ENCODE assay signal across 8 cellular contexts in genomic region chr1:155208406-155208655, GRCh38. TPM values are rescaled to one million over a fixed set of nuclear protein-coding genes. Genes with fewer than 3 reads are reported as not detected.
A peak's percentile ranks its signal among the peaks of the same experiment; 100 is the strongest.
DNase-seq lines count a peak whose midpoint lies in the region; ATAC-seq and TF ChIP-seq lines count a peak whose summit lies in the region.

No MANE protein-coding gene starts in this region.

- peak overlapping the region; percentile 76 for H3K4me3 Mint-ChIP-seq in MCF 10A (ENCODE audit: unreplicated experiment)

- H3K9me3 ChIP-seq in A673 (ENCODE audit: low read depth, low read length, poor library complexity, severe bottlenecking): no peaks in the 10 kb centered on the region
- no peaks in the 10 kb centered on the region for H3K9me3 ChIP-seq in mucosa of stomach (ENCODE audit: control insufficient read depth, low read length)

- H3K27me3 ChIP-seq in A673 (replicated peaks; ENCODE audit: insufficient read depth, low read depth, low read length, poor library complexity) (no peaks in the 10 kb centered on the region), mucosa of stomach (ENCODE audit: control insufficient read depth, insufficient read depth, low read length) (no peaks in the 10 kb centered on the region)

- peak overlapping the region; percentile 87 for H3K9ac ChIP-seq in mucosa of stomach (ENCODE audit: low read length)

- H3K4me3 ChIP-seq in A673 (ENCODE audit: low read depth, low read length, poor library complexity, severe bottlenecking) (peak overlapping the region; percentile 95), mucosa of stomach (ENCODE audit: low read length) (peak overlapping the region; percentile 94)

- H3K4me1 ChIP-seq in A673 (ENCODE audit: insufficient read depth, low read length, poor library complexity, severe bottlenecking): peaks cover 16% of the 10 kb centered on the region
- H3K4me1 ChIP-seq in mucosa of stomach (ENCODE audit: control insufficient read depth, insufficient read depth, low read length): peaks cover 27% of the 10 kb centered on the region

- DNase-seq in A673 (ENCODE audit: low spot score) (no peak), MCF 10A (ENCODE audit: unreplicated experiment) (no peak), superior temporal gyrus (ENCODE audit: extremely low spot score) (no peak)

- intact Hi-C loops in A673 (cut with micrococcal nuclease; ENCODE audit: unreplicated experiment): loop anchor here (5.0 to 10.0 kb wide), 3 partner anchors 34 to 386 kb away; partner anchors contain the start of gene RUSC1
- intact Hi-C loops in MCF 10A (cut with micrococcal nuclease): loop anchor here (1.0 to 5.0 kb wide), 2 partner anchors 32 to 54 kb away; partner anchors contain the start of gene SCAMP3

- no peaks in the 10 kb centered on the region for H3K27me3 Mint-ChIP-seq in MCF 10A (ENCODE audit: insufficient read depth, unreplicated experiment)

- peaks cover 22% of the 10 kb centered on the region for H3K4me1 Mint-ChIP-seq in MCF 10A (ENCODE audit: insufficient read depth, unreplicated experiment)

- peak overlapping the region; percentile 91 for H3K27ac Mint-ChIP-seq in MCF 10A (ENCODE audit: low read depth, unreplicated experiment)

- CTCF ChIA-PET in A673 (lab: Charles Lee): no interaction called here
- CTCF ChIA-PET in MCF 10A (lab: Yijun Ruan, JAX): interaction anchor here (0.5 to 9.1 kb wide), 14 partner anchors 13 to 686 kb away, joined by 3 to 111 read pairs (median 12); partner anchors contain the start of gene KRTCAP2

- ATAC-seq in HG03342 (IDR thresholded peaks at IDR 0.05; ENCODE audit: unreplicated experiment) (peak; percentile 53), GM18519 (IDR thresholded peaks at IDR 0.05; ENCODE audit: low FRiP score, unreplicated experiment) (no peak), GM21825 (IDR thresholded peaks at IDR 0.05; ENCODE audit: unreplicated experiment) (no peak), GM21576 (IDR thresholded peaks at IDR 0.05; ENCODE audit: unreplicated experiment) (no peak)

- no TSS peak for BruUV-seq in A673 (replicated peaks; lab: Mats Ljungman, UMichigan)
- no TSS peak for BruUV-seq in MCF 10A (replicated peaks; lab: Mats Ljungman, UMichigan)

- POLR2A ChIA-PET in A673 (lab: Charles Lee; ENCODE audit: low non-redundant PET): no interaction called here
- POLR2A ChIA-PET in MCF 10A (lab: Yijun Ruan, JAX): interaction anchor here (0.5 to 9.2 kb wide), 10 partner anchors 11 to 42 kb away, joined by 3 to 131 read pairs (median 5); partner anchors contain the start of gene KRTCAP2

- no peaks in the 10 kb centered on the region for H3K9me3 Mint-ChIP-seq in MCF 10A (ENCODE audit: unreplicated experiment)

- peaks cover 37% of the 10 kb centered on the region for H3K36me3 Mint-ChIP-seq in MCF 10A (ENCODE audit: insufficient read depth, unreplicated experiment)

- H3K27ac ChIP-seq in A673 (ENCODE audit: low read depth, low read length, poor library complexity, severe bottlenecking): peak overlapping the region; percentile 93

- H3K36me3 ChIP-seq in A673 (ENCODE audit: insufficient read depth, low read length, poor library complexity, severe bottlenecking) (no peaks in the 10 kb centered on the region), mucosa of stomach (ENCODE audit: control insufficient read depth, insufficient read depth, low read length) (no peaks in the 10 kb centered on the region)

- TF ChIP-seq CTCF in A673 (conservative IDR thresholded peaks at IDR 0.05; ENCODE audit: low read depth, low read length): no peak
- no peak for TF ChIP-seq CTCF in MCF 10A (IDR thresholded peaks at IDR 0.05; ENCODE audit: unreplicated experiment)

RNA-seq across cellular contexts. Expression of gene MTX1, which starts 0.2 kb away (rescaled TPM):
- total RNA-seq in A673 (2021) (65.2 and 75.9 TPM in 2 replicates), MCF 10A (2022) (64.6 and 67.4 TPM in 2 replicates)

RNA-seq across cellular contexts. Expression of gene THBS3, which starts 0.6 kb away (rescaled TPM):
- total RNA-seq in A673 (2021) (23.2 and 29.7 TPM in 2 replicates), MCF 10A (2022) (33.0 and 34.4 TPM in 2 replicates)

RNA-seq across cellular contexts. Expression of gene TRIM46, which starts 34.7 kb away (rescaled TPM):
- total RNA-seq in A673 (2021): 5.1 and 6.2 TPM in 2 replicates
- 0.21 and 0.32 TPM in 2 replicates for total RNA-seq in MCF 10A (2022)

RNA-seq across cellular contexts. Expression of gene KRTCAP2, which starts 35.2 kb away (rescaled TPM):
- 162 and 179 TPM in 2 replicates for total RNA-seq in A673 (2021)
- 313 and 383 TPM in 2 replicates for total RNA-seq in MCF 10A (2022)

RNA-seq across cellular contexts. Expression of gene ENTREP3, which starts 47.0 kb away (rescaled TPM):
- total RNA-seq in A673 (2021): 72.5 and 75.5 TPM in 2 replicates
- 32.3 and 37.1 TPM in 2 replicates for total RNA-seq in MCF 10A (2022)
